14 cellular contexts compared by ENCODE assay signal in genomic region chr11:102471474-102471873, GRCh38. TPM values are rescaled to one million over a fixed set of nuclear protein-coding genes. Genes with fewer than 3 reads are reported as not detected.
"Had no signal": no experiment of that assay in that cellular context is flagged by ENCODE, and none has a peak within 500 bp of the region (broad histone marks: within the 10 kb centered on the region; RNA-seq: fewer than 3 reads in every experiment).

No MANE protein-coding gene starts in this region.

- H3K36me3 ChIP-seq: ascending aorta, pancreas, sigmoid colon, thoracic aorta, upper lobe of right lung had no signal

- DNase-seq: activated naive CD4-positive, alpha-beta T cell treated with Interleukin-2 at 50 U/mL for 16 hours; cerebellar nuclear complex; cortex of kidney; mesendoderm; natural killer cell; pancreas; sigmoid colon; stimulated activated CD4-positive, alpha-beta T cell treated with anti-CD3 and anti-CD28 coated beads, Interleukin-4, amount 100 ng/mL, for 24 hours; upper lobe of right lung had no signal

- H3K9me3 ChIP-seq: ascending aorta, pancreas, sigmoid colon, thoracic aorta, upper lobe of right lung had no signal

- ATAC-seq: activated CD4-positive, CD25-positive, alpha-beta regulatory T cell treated with anti-CD3 and anti-CD28 coated beads, Interleukin-2, amount 50 U/mL, for 24 hours; natural killer cell; pancreas; stimulated activated effector memory CD8-positive, alpha-beta T cell treated with anti-CD3 and anti-CD28 coated beads, Interleukin-12 subunit alpha, Interleukin-12 subunit beta, amount 100 ng/mL, for 72 hours; upper lobe of right lung had no signal

- H3K27ac ChIP-seq: ascending aorta, pancreas, thoracic aorta, upper lobe of right lung had no signal

- H3K4me3 ChIP-seq: ascending aorta, pancreas, sigmoid colon, thoracic aorta, upper lobe of right lung had no signal

- FAIRE-seq: pancreas had no signal

- H3K27me3 ChIP-seq: ascending aorta, pancreas, sigmoid colon, upper lobe of right lung had no signal

RNA-seq across cellular contexts. Expression of gene MMP7, which starts 59.1 kb away (rescaled TPM):
- total RNA-seq: activated T-helper 2 cell treated with anti-CD3 and anti-CD28 coated beads, Interferon-gamma antibody, Interleukin-2, Interleukin-4, amounts not matched to agents 10 μg/mL and 5 μg/mL and 100 μg/mL, durations not matched to agents 14 hours and 24 hours and 36 hours; ascending aorta; natural killer cell; sigmoid colon; thoracic aorta had no signal
